In the genomic region with DNA sequence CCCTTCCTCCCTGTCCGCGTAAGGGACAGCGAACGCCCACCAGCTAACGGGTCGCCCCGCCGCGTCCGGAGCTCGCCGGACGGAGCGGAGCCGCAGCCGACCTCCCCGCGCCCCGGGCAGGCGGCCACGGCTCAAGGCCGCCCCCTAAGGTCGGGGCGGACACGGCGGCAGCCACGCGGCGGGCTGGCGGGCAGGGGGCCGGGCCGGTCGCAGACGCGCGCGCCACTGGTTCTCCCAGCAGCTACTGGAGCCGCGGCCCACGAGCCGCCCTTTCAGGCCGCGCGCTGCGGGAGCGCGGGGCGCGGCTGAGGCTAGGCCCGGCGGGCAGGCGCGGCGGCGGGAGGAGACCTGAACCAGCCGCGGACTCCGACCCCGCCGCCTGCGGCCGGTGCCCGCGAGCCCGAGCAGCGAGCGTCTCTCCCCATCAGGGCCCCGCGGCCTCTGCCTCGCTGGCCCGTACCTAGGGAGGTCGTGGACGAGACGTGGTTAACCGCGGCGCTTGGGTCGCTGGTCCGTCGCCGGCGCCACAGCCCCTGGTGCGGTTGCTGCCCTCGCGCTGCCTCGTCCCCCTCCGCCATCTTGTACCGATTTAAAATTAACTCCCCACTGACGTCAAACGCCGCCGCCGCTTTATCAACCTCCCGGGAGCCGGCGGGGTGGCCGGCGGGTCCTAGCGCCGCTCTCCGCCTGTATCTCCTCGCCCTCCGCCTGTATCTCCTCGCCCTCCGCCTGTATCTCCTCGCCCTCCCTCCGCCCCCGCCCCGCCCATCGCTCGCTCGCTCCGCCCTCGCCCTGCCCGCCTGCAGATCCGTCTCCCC, we compare ENCODE assay signal across 1 cellular context.
TF ChIP-seq lines count a peak whose summit lies in the region.

Gene ATL2 (minus strand): TSS at position 591 of the 818 bp plus-strand sequence. CDS start 13 bp downstream, at position 578.

TF ChIP-seq in HepG2, 621 proteins besides CTCF, POLR2A, EP300 and RAD21 (continued from another document and continues in another):
- TF ChIP-seq, protein P1, sequence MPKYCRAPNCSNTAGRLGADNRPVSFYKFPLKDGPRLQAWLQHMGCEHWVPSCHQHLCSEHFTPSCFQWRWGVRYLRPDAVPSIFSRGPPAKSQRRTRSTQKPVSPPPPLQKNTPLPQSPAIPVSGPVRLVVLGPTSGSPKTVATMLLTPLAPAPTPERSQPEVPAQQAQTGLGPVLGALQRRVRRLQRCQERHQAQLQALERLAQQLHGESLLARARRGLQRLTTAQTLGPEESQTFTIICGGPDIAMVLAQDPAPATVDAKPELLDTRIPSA (CRISPR knock-in tag; IDR thresholded peaks at IDR 0.05; ENCODE audit: borderline replicate concordance): no peak
- TF ChIP-seq ZNF7 (CRISPR knock-in tag; IDR thresholded peaks at IDR 0.05): no peak
- no peak for TF ChIP-seq ELF1 (CRISPR knock-in tag; IDR thresholded peaks at IDR 0.05)
- TF ChIP-seq, protein P2, sequence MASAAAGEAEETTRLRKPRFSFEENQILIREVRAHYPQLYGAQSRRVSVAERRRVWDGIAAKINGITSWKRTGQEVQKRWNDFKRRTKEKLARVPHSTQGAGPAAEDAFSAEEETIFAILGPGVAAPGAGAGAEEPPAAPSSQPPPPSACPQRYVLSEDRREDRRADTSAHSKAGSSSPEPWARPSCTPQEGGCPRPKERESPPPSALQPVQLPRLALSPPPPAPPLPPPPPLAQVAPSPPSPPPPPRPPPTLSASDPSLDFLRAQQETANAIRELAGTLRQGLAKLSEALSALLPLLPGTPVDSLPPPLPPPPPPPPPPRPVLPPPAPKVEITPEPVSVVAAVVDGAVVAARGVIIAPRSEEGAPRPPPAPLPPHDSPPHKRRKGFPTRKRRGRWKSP (CRISPR knock-in tag; IDR thresholded peaks at IDR 0.05): no peak
- TF ChIP-seq ZBTB7B (CRISPR knock-in tag; IDR thresholded peaks at IDR 0.05): peak; percentile 84; the same call in 1 of the 2 replicates
- 0 out of 2 replicates have a peak, but pooled peaks have one; percentile 15 for TF ChIP-seq ZNF430 (CRISPR knock-in tag; IDR thresholded peaks at IDR 0.05)
- no peak for TF ChIP-seq THYN1 (CRISPR knock-in tag; IDR thresholded peaks at IDR 0.05; ENCODE audit: borderline replicate concordance, low read depth)
- TF ChIP-seq NFKB2 (CRISPR knock-in tag; IDR thresholded peaks at IDR 0.05; ENCODE audit: borderline replicate concordance): peak; percentile 74; the same call in 1 of the 2 replicates
- no peak for TF ChIP-seq CEBPB (IDR thresholded peaks at IDR 0.05; ENCODE audit: borderline replicate concordance, low read depth, low read length)
- TF ChIP-seq, protein P3, sequence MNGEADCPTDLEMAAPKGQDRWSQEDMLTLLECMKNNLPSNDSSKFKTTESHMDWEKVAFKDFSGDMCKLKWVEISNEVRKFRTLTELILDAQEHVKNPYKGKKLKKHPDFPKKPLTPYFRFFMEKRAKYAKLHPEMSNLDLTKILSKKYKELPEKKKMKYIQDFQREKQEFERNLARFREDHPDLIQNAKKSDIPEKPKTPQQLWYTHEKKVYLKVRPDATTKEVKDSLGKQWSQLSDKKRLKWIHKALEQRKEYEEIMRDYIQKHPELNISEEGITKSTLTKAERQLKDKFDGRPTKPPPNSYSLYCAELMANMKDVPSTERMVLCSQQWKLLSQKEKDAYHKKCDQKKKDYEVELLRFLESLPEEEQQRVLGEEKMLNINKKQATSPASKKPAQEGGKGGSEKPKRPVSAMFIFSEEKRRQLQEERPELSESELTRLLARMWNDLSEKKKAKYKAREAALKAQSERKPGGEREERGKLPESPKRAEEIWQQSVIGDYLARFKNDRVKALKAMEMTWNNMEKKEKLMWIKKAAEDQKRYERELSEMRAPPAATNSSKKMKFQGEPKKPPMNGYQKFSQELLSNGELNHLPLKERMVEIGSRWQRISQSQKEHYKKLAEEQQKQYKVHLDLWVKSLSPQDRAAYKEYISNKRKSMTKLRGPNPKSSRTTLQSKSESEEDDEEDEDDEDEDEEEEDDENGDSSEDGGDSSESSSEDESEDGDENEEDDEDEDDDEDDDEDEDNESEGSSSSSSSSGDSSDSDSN (CRISPR knock-in tag; IDR thresholded peaks at IDR 0.05): peak; percentile 9
- TF ChIP-seq, protein P4, sequence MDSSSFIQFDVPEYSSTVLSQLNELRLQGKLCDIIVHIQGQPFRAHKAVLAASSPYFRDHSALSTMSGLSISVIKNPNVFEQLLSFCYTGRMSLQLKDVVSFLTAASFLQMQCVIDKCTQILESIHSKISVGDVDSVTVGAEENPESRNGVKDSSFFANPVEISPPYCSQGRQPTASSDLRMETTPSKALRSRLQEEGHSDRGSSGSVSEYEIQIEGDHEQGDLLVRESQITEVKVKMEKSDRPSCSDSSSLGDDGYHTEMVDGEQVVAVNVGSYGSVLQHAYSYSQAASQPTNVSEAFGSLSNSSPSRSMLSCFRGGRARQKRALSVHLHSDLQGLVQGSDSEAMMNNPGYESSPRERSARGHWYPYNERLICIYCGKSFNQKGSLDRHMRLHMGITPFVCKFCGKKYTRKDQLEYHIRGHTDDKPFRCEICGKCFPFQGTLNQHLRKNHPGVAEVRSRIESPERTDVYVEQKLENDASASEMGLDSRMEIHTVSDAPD (CRISPR knock-in tag; IDR thresholded peaks at IDR 0.05): peak; percentile 33; the same call in 1 of the 2 replicates
- TF ChIP-seq ZNF792 (CRISPR knock-in tag; IDR thresholded peaks at IDR 0.05): peak; percentile 61; the same call in 1 of the 2 replicates
- no peak for TF ChIP-seq ZNF337 (CRISPR knock-in tag; IDR thresholded peaks at IDR 0.05; ENCODE audit: borderline replicate concordance, low read depth)
- no peak for TF ChIP-seq NFIB (CRISPR knock-in tag; IDR thresholded peaks at IDR 0.05; ENCODE audit: borderline replicate concordance)
- TF ChIP-seq HOXD1 (CRISPR knock-in tag; IDR thresholded peaks at IDR 0.05): peak; percentile 92; the same call in 1 of the 2 replicates
- TF ChIP-seq IKZF1 (IDR thresholded peaks at IDR 0.05): no peak
- TF ChIP-seq SMC3 (IDR thresholded peaks at IDR 0.05; ENCODE audit: low read length): no peak
- TF ChIP-seq ZFAT (CRISPR knock-in tag; conservative IDR thresholded peaks at IDR 0.05): no peak
- TF ChIP-seq CBX5 (CRISPR knock-in tag; IDR thresholded peaks at IDR 0.05; ENCODE audit: borderline replicate concordance): peak; percentile 40; the same call in 1 of the 2 replicates
- 0 out of 2 replicates have a peak, but pooled peaks have one; percentile 31 for TF ChIP-seq EEA1 (CRISPR knock-in tag; IDR thresholded peaks at IDR 0.05; ENCODE audit: borderline replicate concordance)
- no peak for TF ChIP-seq RFX1 (IDR thresholded peaks at IDR 0.05)
- TF ChIP-seq ZNF576 (CRISPR knock-in tag; IDR thresholded peaks at IDR 0.05): no peak
- 0 out of 2 replicates have a peak, but pooled peaks have one; percentile 13 for TF ChIP-seq TEAD2 (CRISPR knock-in tag; IDR thresholded peaks at IDR 0.05)
- TF ChIP-seq BRCA1 (CRISPR knock-in tag; IDR thresholded peaks at IDR 0.05): peak; percentile 24; the same call in 1 of the 2 replicates
- no peak for TF ChIP-seq ARNTL (CRISPR knock-in tag; IDR thresholded peaks at IDR 0.05)
- TF ChIP-seq ZNF207 (IDR thresholded peaks at IDR 0.05; ENCODE audit: borderline replicate concordance): no peak
- no peak for TF ChIP-seq AKNA (CRISPR knock-in tag; IDR thresholded peaks at IDR 0.05; ENCODE audit: borderline replicate concordance)
- TF ChIP-seq THAP7 (CRISPR knock-in tag; IDR thresholded peaks at IDR 0.05): peak; percentile 66; the same call in 1 of the 2 replicates
- 0 out of 2 replicates have a peak, but pooled peaks have one; percentile 21 for TF ChIP-seq KLF12 (CRISPR knock-in tag; IDR thresholded peaks at IDR 0.05; ENCODE audit: borderline replicate concordance)
- 0 out of 2 replicates have a peak, but pooled peaks have one; percentile 28 for TF ChIP-seq RCOR2 (CRISPR knock-in tag; IDR thresholded peaks at IDR 0.05)
- TF ChIP-seq HOXA3 (CRISPR knock-in tag; IDR thresholded peaks at IDR 0.05): peak; percentile 92; the same call in 1 of the 2 replicates
- no peak for TF ChIP-seq FOXA1 (IDR thresholded peaks at IDR 0.05)
- TF ChIP-seq FOXA1 (CRISPR knock-in tag; IDR thresholded peaks at IDR 0.05): peak; percentile 31; the same call in 1 of the 2 replicates
- TF ChIP-seq CBFB (CRISPR knock-in tag; IDR thresholded peaks at IDR 0.05): peak; percentile 59; the same call in 1 of the 2 replicates
- no peak for TF ChIP-seq SAFB2 (CRISPR knock-in tag; IDR thresholded peaks at IDR 0.05; ENCODE audit: borderline replicate concordance, low read depth)
- peak; percentile 93 for TF ChIP-seq POLR2G (IDR thresholded peaks at IDR 0.05; ENCODE audit: low read depth, low read length)
- TF ChIP-seq ZNF17 (CRISPR knock-in tag; IDR thresholded peaks at IDR 0.05): no peak
- TF ChIP-seq RBAK (CRISPR knock-in tag; IDR thresholded peaks at IDR 0.05): no peak
- no peak; the same call in 1 of the 2 replicates for TF ChIP-seq ZNF143 (CRISPR knock-in tag; IDR thresholded peaks at IDR 0.05)
- peak; percentile 53; the same call in 1 of the 2 replicates for TF ChIP-seq GLI4 (CRISPR knock-in tag; IDR thresholded peaks at IDR 0.05; ENCODE audit: borderline replicate concordance)
- TF ChIP-seq ZNF251 (CRISPR knock-in tag; IDR thresholded peaks at IDR 0.05): no peak
- 0 out of 2 replicates have a peak, but pooled peaks have one; percentile 62 for TF ChIP-seq RFXAP (CRISPR knock-in tag; IDR thresholded peaks at IDR 0.05; ENCODE audit: borderline replicate concordance)
- TF ChIP-seq HES4 (CRISPR knock-in tag; IDR thresholded peaks at IDR 0.05; ENCODE audit: borderline replicate concordance): no peak; the same call in none of the 2 replicates
- TF ChIP-seq HDAC6 (IDR thresholded peaks at IDR 0.05; ENCODE audit: low read depth, low read length): no peak
- TF ChIP-seq, protein P5, sequence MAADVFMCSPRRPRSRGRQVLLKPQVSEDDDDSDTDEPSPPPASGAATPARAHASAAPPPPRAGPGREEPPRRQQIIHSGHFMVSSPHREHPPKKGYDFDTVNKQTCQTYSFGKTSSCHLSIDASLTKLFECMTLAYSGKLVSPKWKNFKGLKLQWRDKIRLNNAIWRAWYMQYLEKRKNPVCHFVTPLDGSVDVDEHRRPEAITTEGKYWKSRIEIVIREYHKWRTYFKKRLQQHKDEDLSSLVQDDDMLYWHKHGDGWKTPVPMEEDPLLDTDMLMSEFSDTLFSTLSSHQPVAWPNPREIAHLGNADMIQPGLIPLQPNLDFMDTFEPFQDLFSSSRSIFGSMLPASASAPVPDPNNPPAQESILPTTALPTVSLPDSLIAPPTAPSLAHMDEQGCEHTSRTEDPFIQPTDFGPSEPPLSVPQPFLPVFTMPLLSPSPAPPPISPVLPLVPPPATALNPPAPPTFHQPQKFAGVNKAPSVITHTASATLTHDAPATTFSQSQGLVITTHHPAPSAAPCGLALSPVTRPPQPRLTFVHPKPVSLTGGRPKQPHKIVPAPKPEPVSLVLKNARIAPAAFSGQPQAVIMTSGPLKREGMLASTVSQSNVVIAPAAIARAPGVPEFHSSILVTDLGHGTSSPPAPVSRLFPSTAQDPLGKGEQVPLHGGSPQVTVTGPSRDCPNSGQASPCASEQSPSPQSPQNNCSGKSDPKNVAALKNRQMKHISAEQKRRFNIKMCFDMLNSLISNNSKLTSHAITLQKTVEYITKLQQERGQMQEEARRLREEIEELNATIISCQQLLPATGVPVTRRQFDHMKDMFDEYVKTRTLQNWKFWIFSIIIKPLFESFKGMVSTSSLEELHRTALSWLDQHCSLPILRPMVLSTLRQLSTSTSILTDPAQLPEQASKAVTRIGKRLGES (CRISPR knock-in tag; IDR thresholded peaks at IDR 0.05; ENCODE audit: borderline replicate concordance): no peak
